Comparison of ENCODE assay signal across 25 cellular contexts in genomic region chr7:157819517-157819807, GRCh38.
"Had no signal": no experiment of that assay in that cellular context is flagged by ENCODE, and none has a peak within 500 bp of the region (broad histone marks: within the 10 kb centered on the region; RNA-seq: fewer than 3 reads in every experiment).

No MANE protein-coding gene starts in this region.

- DNase-seq: activated CD4-positive, alpha-beta memory T cell treated with anti-CD3 and anti-CD28 coated beads for 36 hours; activated CD4-positive, alpha-beta T cell treated with anti-CD3 and anti-CD28 coated beads for 36 hours; activated CD4-positive, alpha-beta T cell treated with anti-CD3 and anti-CD28 coated beads, Interleukin-2, amount 10 ng/mL, durations not matched to agents 24 days and 14 days; activated CD4-positive, CD25-positive, alpha-beta regulatory T cell; activated CD4-positive, CD25-positive, alpha-beta regulatory T cell treated with anti-CD3 and anti-CD28 coated beads, Interleukin-2, amount 50 U/mL, for 72 hours; activated CD8-positive, alpha-beta memory T cell treated with anti-CD3 and anti-CD28 coated beads, Interleukin-2, amount 10 ng/mL, durations not matched to agents 7 days and 5 days; activated CD8-positive, alpha-beta memory T cell treated with anti-CD3 and anti-CD28 coated beads, Interleukin-2, amount 50 U/mL, for 4 hours; activated CD8-positive, alpha-beta T cell treated with anti-CD3 and anti-CD28 coated beads, Interleukin-2, amount 10 ng/mL, durations not matched to agents 7 days and 5 days; activated effector memory CD4-positive, alpha-beta T cell treated with anti-CD3 and anti-CD28 coated beads, Interleukin-2, amount 50 U/mL, for 16 hours; activated naive CD4-positive, alpha-beta T cell treated with anti-CD3 and anti-CD28 coated beads for 36 hours; activated naive CD8-positive, alpha-beta T cell treated with anti-CD3 and anti-CD28 coated beads, Interleukin-2, amount 10 ng/mL, durations not matched to agents 7 days and 5 days; activated T-cell treated with anti-CD3 and anti-CD28 coated beads, Interleukin-2, amount 50 U/mL, for 1 hour; activated T-cell treated with anti-CD3 and anti-CD28 coated beads, Interleukin-2, amount 50 U/mL, for 48 hours; central memory CD4-positive, alpha-beta T cell; cerebellar nuclear complex; effector memory CD4-positive, alpha-beta T cell; endodermal cell; foreskin fibroblast; head of caudate nucleus; T-cell; T-helper 9 cell had no signal

- FAIRE-seq: astrocyte, frontal cortex had no signal

- H3K27ac ChIP-seq: coronary artery, dorsolateral prefrontal cortex had no signal

- H3K4me3 ChIP-seq: coronary artery, dorsolateral prefrontal cortex had no signal
